In the genomic region with DNA sequence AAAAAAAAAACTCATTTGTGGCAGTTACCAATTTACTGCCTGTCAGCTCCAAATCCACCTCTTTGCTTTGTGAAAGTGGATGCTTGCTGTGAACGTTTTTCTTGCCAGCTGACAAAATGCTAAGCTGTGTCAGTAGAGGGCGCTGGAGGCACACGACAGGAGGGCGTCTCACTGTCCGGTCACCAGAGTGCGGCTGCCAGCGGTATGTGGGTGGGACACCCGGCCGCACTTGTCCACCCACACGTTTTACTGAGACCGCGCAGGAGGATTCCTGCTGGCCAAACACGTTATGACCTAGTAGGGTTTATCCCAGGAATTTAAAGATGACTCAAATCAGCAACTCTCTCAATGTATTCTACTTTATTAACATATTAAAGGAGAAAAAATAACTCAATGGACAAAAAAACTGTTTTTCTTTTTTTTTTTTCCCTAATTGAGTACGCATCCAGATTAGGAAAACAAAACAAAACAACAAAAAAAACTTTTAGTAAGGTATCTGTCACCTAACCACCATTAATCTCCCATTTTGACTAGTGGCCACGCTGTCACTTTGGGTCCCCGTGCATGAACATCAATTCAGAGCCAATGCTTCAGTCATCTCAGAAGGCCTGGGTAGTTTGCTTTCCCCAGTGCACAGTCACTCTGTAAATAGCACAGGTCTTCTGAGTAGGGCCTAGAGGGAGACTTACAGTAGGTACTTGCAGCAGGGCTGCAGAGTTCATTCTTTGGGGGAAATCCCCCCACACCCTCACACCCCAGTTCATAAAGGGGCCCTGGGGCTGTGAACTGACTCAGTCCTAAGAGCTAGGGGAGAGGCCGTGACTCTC, we compare ENCODE assay signal across 8 cellular contexts. TPM values are rescaled to one million over a fixed set of nuclear protein-coding genes. Genes with fewer than 3 reads are reported as not detected.
DNase-seq lines count a peak whose midpoint lies in the region; ATAC-seq and TF ChIP-seq lines count a peak whose summit lies in the region.

No MANE protein-coding gene starts in this region.

- intact Hi-C loops in lower lobe of right lung (cut with DNase I), result no loop called here

- H3K4me1 ChIP-seq in CD8-positive, alpha-beta memory T cell (ENCODE audit: insufficient read depth, low read length), result no peaks in the 10 kb centered on the region
- peaks cover 10% of the 10 kb centered on the region for H3K4me1 ChIP-seq in lower lobe of right lung

- no peaks in the 10 kb centered on the region for H3K36me3 ChIP-seq in CD8-positive, alpha-beta memory T cell (ENCODE audit: insufficient read depth, low read length)
- H3K36me3 ChIP-seq in lower lobe of right lung, result no peaks in the 10 kb centered on the region

- POLR2A ChIA-PET in CD8-positive, alpha-beta memory T cell (lab: Charles Lee), result no interaction called here

- H3K27me3 Mint-ChIP-seq in CD8-positive, alpha-beta memory T cell, result no peaks in the 10 kb centered on the region

- no peak overlapping the region for H3K4me3 ChIP-seq in CD8-positive, alpha-beta memory T cell (ENCODE audit: low read length)
- H3K4me3 ChIP-seq in lower lobe of right lung, result no peak overlapping the region

- H3K4me1 Mint-ChIP-seq in CD8-positive, alpha-beta memory T cell, result peaks cover 8 to 13% (median 9%) of the 10 kb centered on the region in 3 donors

- peak; percentile 61 to 80 (median 65) for DNase-seq in CD8-positive, alpha-beta memory T cell
- DNase-seq in NCI-H748 (lab: John Stamatoyannopoulos, UW; ENCODE audit: unreplicated experiment) (peak; percentile 67), dermis microvascular lymphatic vessel endothelial cell (ENCODE audit: low read depth in 2 of 2) (peak; percentile 79 to 90), lower lobe of right lung (peak; percentile 89)
- peak; percentile 88 to 90 for DNase-seq in activated CD4-positive, alpha-beta T cell treated with anti-CD3 and anti-CD28 coated beads, Interleukin-2, amount 50 U/mL, for 48 hours
- DNase-seq in stimulated activated CD8-positive, alpha-beta memory T cell treated with anti-CD3 and anti-CD28 coated beads, Interleukin-12 subunit alpha, Interleukin-12 subunit beta, amount 100 ng/mL, for 4 hours (ENCODE audit: low read depth), result peak; percentile 43

- peak; percentile 86 for TF ChIP-seq CTCF in lower lobe of right lung (IDR thresholded peaks at IDR 0.05)

- no peaks in the 10 kb centered on the region for H3K9me3 Mint-ChIP-seq in CD8-positive, alpha-beta memory T cell

- H3K27ac ChIP-seq in CD8-positive, alpha-beta memory T cell (ENCODE audit: low read depth, low read length), result no peak overlapping the region
- no peak overlapping the region for H3K27ac ChIP-seq in lower lobe of right lung

- ATAC-seq in GM19395 (IDR thresholded peaks at IDR 0.05; ENCODE audit: unreplicated experiment) (peak; percentile 86), HG03460 (IDR thresholded peaks at IDR 0.05; ENCODE audit: unreplicated experiment) (peak; percentile 71), lower lobe of right lung (peak; percentile 99 to 100)

- CTCF ChIA-PET in CD8-positive, alpha-beta memory T cell (lab: Charles Lee), result interaction anchor here (0.7 to 1.7 kb wide), 11 partner anchors 8 to 174 kb away, joined by 3 to 6 read pairs (median 4); no protein-coding TSS in a partner anchor

- H3K36me3 Mint-ChIP-seq in CD8-positive, alpha-beta memory T cell, result peaks cover 0 to 2% (median 0%) of the 10 kb centered on the region in 3 donors

- H3K27ac Mint-ChIP-seq in CD8-positive, alpha-beta memory T cell, result peak overlapping the region in 5 of 8 donors; percentile 36 to 76 (median 51)

- no peaks in the 10 kb centered on the region for H3K27me3 ChIP-seq in CD8-positive, alpha-beta memory T cell (ENCODE audit: insufficient read depth, low read length, poor library complexity, severe bottlenecking)
- no peaks in the 10 kb centered on the region for H3K27me3 ChIP-seq in lower lobe of right lung (ENCODE audit: low read depth)

- peak overlapping the region in 5 of 7 donors; percentile 26 to 81 (median 61) for H3K4me3 Mint-ChIP-seq in CD8-positive, alpha-beta memory T cell

- H3K9me3 ChIP-seq in CD8-positive, alpha-beta memory T cell (ENCODE audit: low read length), result no peaks in the 10 kb centered on the region
- H3K9me3 ChIP-seq in lower lobe of right lung, result no peaks in the 10 kb centered on the region

RNA-seq across cellular contexts. Expression of a gene that starts 43.8 kb away (rescaled TPM):
- 1,000 to 10,000 TPM; 1,301 to 1,320 TPM for total RNA-seq in CD8-positive, alpha-beta memory T cell
- 1,628 TPM for polyA plus RNA-seq in CD8-positive, alpha-beta memory T cell
- total RNA-seq in dermis microvascular lymphatic vessel endothelial cell (488 and 641 TPM in 2 replicates), lower lobe of right lung (692 TPM)

RNA-seq across cellular contexts. Expression of a gene that starts 53.8 kb away (rescaled TPM):
- 1 to 10 TPM; 7.3 to 7.4 TPM for total RNA-seq in CD8-positive, alpha-beta memory T cell
- 2.4 TPM for polyA plus RNA-seq in CD8-positive, alpha-beta memory T cell
- total RNA-seq in dermis microvascular lymphatic vessel endothelial cell, result 3.3 and 3.7 TPM in 2 replicates
- total RNA-seq in lower lobe of right lung, result 12.3 TPM
